ENCODE assay signal across 8 cellular contexts in genomic region chr5:138491669-138492551, GRCh38. TPM values are rescaled to one million over a fixed set of nuclear protein-coding genes. Genes with fewer than 3 reads are reported as not detected.
A peak's percentile ranks its signal among the peaks of the same experiment; 100 is the strongest.
DNase-seq lines count a peak whose midpoint lies in the region; ATAC-seq and TF ChIP-seq lines count a peak whose summit lies in the region.

No MANE protein-coding gene starts in this region.

- peak overlapping the region; percentile 30 for H3K9ac ChIP-seq in endodermal cell (ENCODE audit: extremely low read depth, low read length, poor library complexity, severe bottlenecking)

- H3K9me3 ChIP-seq in endodermal cell (ENCODE audit: control insufficient read depth, low read length): no peaks in the 10 kb centered on the region

- no peaks in the 10 kb centered on the region for H3K36me3 ChIP-seq in BJ (ENCODE audit: control insufficient read depth, insufficient read depth, low read length)
- H3K36me3 ChIP-seq in endodermal cell (ENCODE audit: control insufficient read depth, insufficient read depth, low read length): no peaks in the 10 kb centered on the region

- WGBS in endodermal cell (ENCODE audit: insufficient coverage in 1 of 2, insufficient read length in 1 of 2), 2 experiments: 6 to 7% methylated on average over 23 to 93 of the region's 93 CpGs

- H3K4me1 Mint-ChIP-seq in endodermal cell: peaks cover 40% of the 10 kb centered on the region
- H3K4me1 Mint-ChIP-seq in mesothelial cell of epicardium: peaks cover 36% of the 10 kb centered on the region

- peak overlapping the region; percentile 55 for H3K4me3 ChIP-seq in BJ (ENCODE audit: low read depth, low read length)
- peak overlapping the region; percentile 72 for H3K4me3 ChIP-seq in endodermal cell (ENCODE audit: low read length)

- no peak for TF ChIP-seq CTCF in BJ (IDR thresholded peaks at IDR 0.05; ENCODE audit: insufficient read depth, low read depth, low read length)
- no peak for TF ChIP-seq CTCF in endodermal cell (conservative IDR thresholded peaks at IDR 0.05)
- no peak for TF ChIP-seq CTCF in mesothelial cell of epicardium (IDR thresholded peaks at IDR 0.05; ENCODE audit: unreplicated experiment)

- peaks cover 37% of the 10 kb centered on the region for H3K27me3 Mint-ChIP-seq in endodermal cell (ENCODE audit: insufficient read depth)
- peaks cover 13% of the 10 kb centered on the region for H3K27me3 Mint-ChIP-seq in mesothelial cell of epicardium (ENCODE audit: low read depth)

- ATAC-seq in GM19328 (IDR thresholded peaks at IDR 0.05; ENCODE audit: unreplicated experiment) (peak; percentile 98), HG03457 (IDR thresholded peaks at IDR 0.05; ENCODE audit: unreplicated experiment) (peak; percentile 89)

- H3K27ac Mint-ChIP-seq in endodermal cell: peak overlapping the region; percentile 60
- H3K27ac Mint-ChIP-seq in mesothelial cell of epicardium: peak overlapping the region; percentile 41

- CTCF ChIA-PET in BJ (lab: Yijun Ruan, JAX): interaction anchor here (0.6 to 4.7 kb wide), 3 partner anchors 12 to 88 kb away, joined by 3 to 41 read pairs (median 12); partner anchors contain the start of gene EGR1

- peak; percentile 61 for DNase-seq in BJ (ENCODE audit: low read depth)
- peak; percentile 89 for DNase-seq in NCI-H82 (lab: John Stamatoyannopoulos, UW)
- DNase-seq in activated CD8-positive, alpha-beta memory T cell treated with anti-CD3 and anti-CD28 coated beads, Interleukin-2, amount 50 U/mL, for 1 hour (ENCODE audit: extremely low read depth): peak; percentile 59
- peak; percentile 89 for DNase-seq in endodermal cell
- peak; percentile 66 to 81 for DNase-seq in mesothelial cell of epicardium (ENCODE audit: low spot score in 2 of 2, unreplicated experiment in 2 of 2)
- peak; percentile 63 for DNase-seq in stimulated activated CD8-positive, alpha-beta memory T cell treated with anti-CD3 and anti-CD28 coated beads, Interleukin-15, amount 100 ng/mL, for 1 hour (ENCODE audit: low read depth)

- H3K36me3 Mint-ChIP-seq in endodermal cell (ENCODE audit: low read depth) (no peaks in the 10 kb centered on the region), mesothelial cell of epicardium (no peaks in the 10 kb centered on the region)

- H3K27me3 ChIP-seq in BJ (ENCODE audit: control insufficient read depth, insufficient read depth, low read length) (no peaks in the 10 kb centered on the region; the same call in 1 of the 2 replicates), endodermal cell (ENCODE audit: control insufficient read depth, insufficient read depth, low read length, poor library complexity, severe bottlenecking) (peaks cover 40% of the 10 kb centered on the region)

- POLR2A ChIA-PET in BJ (lab: Charles Lee): no interaction called here

- H3K27ac ChIP-seq in endodermal cell (ENCODE audit: low read depth, low read length): no peak overlapping the region

- H3K4me3 Mint-ChIP-seq in endodermal cell (peak overlapping the region; percentile 66), mesothelial cell of epicardium (peak overlapping the region; percentile 75)

- H3K9me3 Mint-ChIP-seq in endodermal cell (no peaks in the 10 kb centered on the region), mesothelial cell of epicardium (no peaks in the 10 kb centered on the region)

- H3K4me1 ChIP-seq in endodermal cell (ENCODE audit: control insufficient read depth, insufficient read depth, low read length): peaks cover 16% of the 10 kb centered on the region

RNA-seq across cellular contexts. Expression of gene EGR1, which starts 26.6 kb away (rescaled TPM):
- polyA plus RNA-seq in BJ (2011; rRNA removed): 4.7 and 5.4 TPM in 2 replicates
- 8.9 and 12.4 TPM in 2 replicates for polyA minus RNA-seq in BJ (2011; rRNA and poly(A)+ RNA removed)
- 10 to 100 TPM in 1 of 2 donors, 1 to 10 TPM in 1; 9.9 to 14.2 TPM for total RNA-seq in endodermal cell
- polyA plus RNA-seq in endodermal cell (2013, experiment 1 of 2): 10.7 TPM
- polyA plus RNA-seq in endodermal cell (2013, experiment 2 of 2): 13.1 TPM
- total RNA-seq in mesothelial cell of epicardium: 701 to 737 TPM (median 733 TPM) in 3 replicates

RNA-seq across cellular contexts. Expression of gene ETF1, which starts 51.1 kb away (rescaled TPM):
- 52.4 and 86.4 TPM in 2 replicates for polyA plus RNA-seq in BJ (2011; rRNA removed)
- 41.4 and 43.1 TPM in 2 replicates for polyA minus RNA-seq in BJ (2011; rRNA and poly(A)+ RNA removed)
- total RNA-seq in endodermal cell: 100 to 1,000 TPM; 106 to 109 TPM
- 87.7 TPM for polyA plus RNA-seq in endodermal cell (2013, experiment 1 of 2)
- polyA plus RNA-seq in endodermal cell (2013, experiment 2 of 2): 88.3 TPM
- 76.6 to 77.7 TPM (median 77.6 TPM) in 3 replicates for total RNA-seq in mesothelial cell of epicardium

RNA-seq across cellular contexts. Expression of gene REEP2, which starts 53.1 kb away (rescaled TPM):
- 12.0 and 14.0 TPM in 2 replicates for polyA plus RNA-seq in BJ (2011; rRNA removed)
- 12.5 and 15.6 TPM in 2 replicates for polyA minus RNA-seq in BJ (2011; rRNA and poly(A)+ RNA removed)
- 10 to 100 TPM; 17.7 to 26.9 TPM for total RNA-seq in endodermal cell
- 46.3 TPM for polyA plus RNA-seq in endodermal cell (2013, experiment 1 of 2)
- polyA plus RNA-seq in endodermal cell (2013, experiment 2 of 2): 43.3 TPM
- total RNA-seq in mesothelial cell of epicardium: 14.2 to 19.7 TPM (median 15.6 TPM) in 3 replicates

Comparison
In these comparisons a context has a peak if more than half of its experiments do, and no peak if none do; other contexts are left out.
1. RNA of gene EGR1, which starts 26.6 kb away (total RNA-seq): 701 to 737 TPM in mesothelial cell of epicardium; 9.9 to 14.2 TPM in endodermal cell; every median in the first group is over 10 times any median in the second.
2. Peak in every context shown above with its lines, with median percentiles within 50 percentile points of each other: DNase-seq.